1 cellular context compared by ENCODE assay signal in the genomic region with DNA sequence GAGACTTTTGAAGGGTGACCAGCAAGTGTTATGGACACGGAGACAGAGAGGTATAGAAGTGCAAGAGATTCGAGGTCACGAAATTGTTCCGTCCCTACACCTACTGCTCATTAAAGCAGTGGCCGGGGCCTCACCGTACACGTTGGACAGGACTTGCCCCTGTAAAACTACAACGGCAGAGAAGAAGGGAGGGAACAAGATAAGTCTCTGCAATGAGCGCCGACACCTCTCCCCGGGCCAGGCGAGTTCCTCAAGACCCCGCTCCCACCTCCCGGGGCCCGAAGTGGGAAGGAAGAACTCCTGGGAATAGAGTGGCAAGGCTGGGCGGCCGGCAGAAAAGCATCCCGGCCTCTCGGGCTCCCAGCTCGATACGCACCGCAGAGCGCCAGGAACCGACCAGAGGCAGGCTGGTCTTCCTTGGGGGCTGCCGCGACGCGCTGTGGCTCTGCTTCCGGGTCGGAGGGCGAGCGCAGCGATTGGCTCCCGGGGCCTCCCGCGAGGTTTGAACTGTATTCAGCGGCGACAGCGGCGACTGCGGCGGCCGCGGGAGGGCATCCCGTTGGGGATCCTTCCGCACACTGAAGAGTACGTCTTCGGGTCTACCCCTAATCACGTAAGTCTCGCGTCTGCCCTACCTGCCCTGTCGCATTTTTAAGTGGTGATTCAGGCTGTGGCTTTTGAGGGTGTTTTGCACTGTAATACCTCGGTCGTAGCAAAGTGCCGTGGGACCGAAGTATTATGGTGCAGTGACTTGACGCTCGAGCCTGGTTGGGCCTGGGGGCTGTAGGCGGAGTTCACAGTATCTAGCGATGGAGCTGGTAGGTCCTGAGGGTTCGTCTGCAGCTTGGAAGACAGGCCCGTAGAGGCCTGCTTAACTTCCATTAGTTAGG.
TF ChIP-seq lines count a peak whose summit lies in the region.

A gene with protein sequence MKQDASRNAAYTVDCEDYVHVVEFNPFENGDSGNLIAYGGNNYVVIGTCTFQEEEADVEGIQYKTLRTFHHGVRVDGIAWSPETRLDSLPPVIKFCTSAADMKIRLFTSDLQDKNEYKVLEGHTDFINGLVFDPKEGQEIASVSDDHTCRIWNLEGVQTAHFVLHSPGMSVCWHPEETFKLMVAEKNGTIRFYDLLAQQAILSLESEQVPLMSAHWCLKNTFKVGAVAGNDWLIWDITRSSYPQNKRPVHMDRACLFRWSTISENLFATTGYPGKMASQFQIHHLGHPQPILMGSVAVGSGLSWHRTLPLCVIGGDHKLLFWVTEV (minus strand): TSS at position 441 of the 890 bp plus-strand sequence. CDS start 1,596 bp downstream, outside the sequence.
A gene with protein sequence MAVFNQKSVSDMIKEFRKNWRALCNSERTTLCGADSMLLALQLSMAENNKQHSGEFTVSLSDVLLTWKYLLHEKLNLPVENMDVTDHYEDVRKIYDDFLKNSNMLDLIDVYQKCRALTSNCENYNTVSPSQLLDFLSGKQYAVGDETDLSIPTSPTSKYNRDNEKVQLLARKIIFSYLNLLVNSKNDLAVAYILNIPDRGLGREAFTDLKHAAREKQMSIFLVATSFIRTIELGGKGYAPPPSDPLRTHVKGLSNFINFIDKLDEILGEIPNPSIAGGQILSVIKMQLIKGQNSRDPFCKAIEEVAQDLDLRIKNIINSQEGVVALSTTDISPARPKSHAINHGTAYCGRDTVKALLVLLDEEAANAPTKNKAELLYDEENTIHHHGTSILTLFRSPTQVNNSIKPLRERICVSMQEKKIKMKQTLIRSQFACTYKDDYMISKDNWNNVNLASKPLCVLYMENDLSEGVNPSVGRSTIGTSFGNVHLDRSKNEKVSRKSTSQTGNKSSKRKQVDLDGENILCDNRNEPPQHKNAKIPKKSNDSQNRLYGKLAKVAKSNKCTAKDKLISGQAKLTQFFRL (plus strand): TSS at position 510 of the 890 bp plus-strand sequence. CDS start 3,706 bp downstream, outside the sequence.

TF ChIP-seq in HepG2, 621 proteins besides CTCF, POLR2A, EP300 and RAD21 (continued from another document and continues in another):
- no peak for TF ChIP-seq NFE2L1 (CRISPR knock-in tag; IDR thresholded peaks at IDR 0.05; ENCODE audit: borderline replicate concordance)
- no peak for TF ChIP-seq ZNF382 (CRISPR knock-in tag; IDR thresholded peaks at IDR 0.05; ENCODE audit: borderline replicate concordance)
- TF ChIP-seq, protein P1, sequence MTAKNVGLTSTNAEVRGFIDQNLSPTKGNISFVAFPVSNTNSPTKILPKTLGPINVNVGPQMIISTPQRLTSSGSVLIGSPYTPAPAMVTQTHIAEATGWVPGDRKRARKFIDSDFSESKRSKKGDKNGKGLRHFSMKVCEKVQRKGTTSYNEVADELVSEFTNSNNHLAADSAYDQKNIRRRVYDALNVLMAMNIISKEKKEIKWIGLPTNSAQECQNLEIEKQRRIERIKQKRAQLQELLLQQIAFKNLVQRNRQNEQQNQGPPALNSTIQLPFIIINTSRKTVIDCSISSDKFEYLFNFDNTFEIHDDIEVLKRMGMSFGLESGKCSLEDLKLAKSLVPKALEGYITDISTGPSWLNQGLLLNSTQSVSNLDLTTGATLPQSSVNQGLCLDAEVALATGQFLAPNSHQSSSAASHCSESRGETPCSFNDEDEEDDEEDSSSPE (CRISPR knock-in tag; IDR thresholded peaks at IDR 0.05): peak; percentile 99
- no peak for TF ChIP-seq ZSCAN22 (CRISPR knock-in tag; IDR thresholded peaks at IDR 0.05)
- TF ChIP-seq, protein P2, sequence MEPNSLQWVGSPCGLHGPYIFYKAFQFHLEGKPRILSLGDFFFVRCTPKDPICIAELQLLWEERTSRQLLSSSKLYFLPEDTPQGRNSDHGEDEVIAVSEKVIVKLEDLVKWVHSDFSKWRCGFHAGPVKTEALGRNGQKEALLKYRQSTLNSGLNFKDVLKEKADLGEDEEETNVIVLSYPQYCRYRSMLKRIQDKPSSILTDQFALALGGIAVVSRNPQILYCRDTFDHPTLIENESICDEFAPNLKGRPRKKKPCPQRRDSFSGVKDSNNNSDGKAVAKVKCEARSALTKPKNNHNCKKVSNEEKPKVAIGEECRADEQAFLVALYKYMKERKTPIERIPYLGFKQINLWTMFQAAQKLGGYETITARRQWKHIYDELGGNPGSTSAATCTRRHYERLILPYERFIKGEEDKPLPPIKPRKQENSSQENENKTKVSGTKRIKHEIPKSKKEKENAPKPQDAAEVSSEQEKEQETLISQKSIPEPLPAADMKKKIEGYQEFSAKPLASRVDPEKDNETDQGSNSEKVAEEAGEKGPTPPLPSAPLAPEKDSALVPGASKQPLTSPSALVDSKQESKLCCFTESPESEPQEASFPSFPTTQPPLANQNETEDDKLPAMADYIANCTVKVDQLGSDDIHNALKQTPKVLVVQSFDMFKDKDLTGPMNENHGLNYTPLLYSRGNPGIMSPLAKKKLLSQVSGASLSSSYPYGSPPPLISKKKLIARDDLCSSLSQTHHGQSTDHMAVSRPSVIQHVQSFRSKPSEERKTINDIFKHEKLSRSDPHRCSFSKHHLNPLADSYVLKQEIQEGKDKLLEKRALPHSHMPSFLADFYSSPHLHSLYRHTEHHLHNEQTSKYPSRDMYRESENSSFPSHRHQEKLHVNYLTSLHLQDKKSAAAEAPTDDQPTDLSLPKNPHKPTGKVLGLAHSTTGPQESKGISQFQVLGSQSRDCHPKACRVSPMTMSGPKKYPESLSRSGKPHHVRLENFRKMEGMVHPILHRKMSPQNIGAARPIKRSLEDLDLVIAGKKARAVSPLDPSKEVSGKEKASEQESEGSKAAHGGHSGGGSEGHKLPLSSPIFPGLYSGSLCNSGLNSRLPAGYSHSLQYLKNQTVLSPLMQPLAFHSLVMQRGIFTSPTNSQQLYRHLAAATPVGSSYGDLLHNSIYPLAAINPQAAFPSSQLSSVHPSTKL (CRISPR knock-in tag; IDR thresholded peaks at IDR 0.05): peak; percentile 60
- TF ChIP-seq HIVEP1 (CRISPR knock-in tag; IDR thresholded peaks at IDR 0.05): peak; percentile 71; the same call in 1 of the 2 replicates
- TF ChIP-seq, protein P3, sequence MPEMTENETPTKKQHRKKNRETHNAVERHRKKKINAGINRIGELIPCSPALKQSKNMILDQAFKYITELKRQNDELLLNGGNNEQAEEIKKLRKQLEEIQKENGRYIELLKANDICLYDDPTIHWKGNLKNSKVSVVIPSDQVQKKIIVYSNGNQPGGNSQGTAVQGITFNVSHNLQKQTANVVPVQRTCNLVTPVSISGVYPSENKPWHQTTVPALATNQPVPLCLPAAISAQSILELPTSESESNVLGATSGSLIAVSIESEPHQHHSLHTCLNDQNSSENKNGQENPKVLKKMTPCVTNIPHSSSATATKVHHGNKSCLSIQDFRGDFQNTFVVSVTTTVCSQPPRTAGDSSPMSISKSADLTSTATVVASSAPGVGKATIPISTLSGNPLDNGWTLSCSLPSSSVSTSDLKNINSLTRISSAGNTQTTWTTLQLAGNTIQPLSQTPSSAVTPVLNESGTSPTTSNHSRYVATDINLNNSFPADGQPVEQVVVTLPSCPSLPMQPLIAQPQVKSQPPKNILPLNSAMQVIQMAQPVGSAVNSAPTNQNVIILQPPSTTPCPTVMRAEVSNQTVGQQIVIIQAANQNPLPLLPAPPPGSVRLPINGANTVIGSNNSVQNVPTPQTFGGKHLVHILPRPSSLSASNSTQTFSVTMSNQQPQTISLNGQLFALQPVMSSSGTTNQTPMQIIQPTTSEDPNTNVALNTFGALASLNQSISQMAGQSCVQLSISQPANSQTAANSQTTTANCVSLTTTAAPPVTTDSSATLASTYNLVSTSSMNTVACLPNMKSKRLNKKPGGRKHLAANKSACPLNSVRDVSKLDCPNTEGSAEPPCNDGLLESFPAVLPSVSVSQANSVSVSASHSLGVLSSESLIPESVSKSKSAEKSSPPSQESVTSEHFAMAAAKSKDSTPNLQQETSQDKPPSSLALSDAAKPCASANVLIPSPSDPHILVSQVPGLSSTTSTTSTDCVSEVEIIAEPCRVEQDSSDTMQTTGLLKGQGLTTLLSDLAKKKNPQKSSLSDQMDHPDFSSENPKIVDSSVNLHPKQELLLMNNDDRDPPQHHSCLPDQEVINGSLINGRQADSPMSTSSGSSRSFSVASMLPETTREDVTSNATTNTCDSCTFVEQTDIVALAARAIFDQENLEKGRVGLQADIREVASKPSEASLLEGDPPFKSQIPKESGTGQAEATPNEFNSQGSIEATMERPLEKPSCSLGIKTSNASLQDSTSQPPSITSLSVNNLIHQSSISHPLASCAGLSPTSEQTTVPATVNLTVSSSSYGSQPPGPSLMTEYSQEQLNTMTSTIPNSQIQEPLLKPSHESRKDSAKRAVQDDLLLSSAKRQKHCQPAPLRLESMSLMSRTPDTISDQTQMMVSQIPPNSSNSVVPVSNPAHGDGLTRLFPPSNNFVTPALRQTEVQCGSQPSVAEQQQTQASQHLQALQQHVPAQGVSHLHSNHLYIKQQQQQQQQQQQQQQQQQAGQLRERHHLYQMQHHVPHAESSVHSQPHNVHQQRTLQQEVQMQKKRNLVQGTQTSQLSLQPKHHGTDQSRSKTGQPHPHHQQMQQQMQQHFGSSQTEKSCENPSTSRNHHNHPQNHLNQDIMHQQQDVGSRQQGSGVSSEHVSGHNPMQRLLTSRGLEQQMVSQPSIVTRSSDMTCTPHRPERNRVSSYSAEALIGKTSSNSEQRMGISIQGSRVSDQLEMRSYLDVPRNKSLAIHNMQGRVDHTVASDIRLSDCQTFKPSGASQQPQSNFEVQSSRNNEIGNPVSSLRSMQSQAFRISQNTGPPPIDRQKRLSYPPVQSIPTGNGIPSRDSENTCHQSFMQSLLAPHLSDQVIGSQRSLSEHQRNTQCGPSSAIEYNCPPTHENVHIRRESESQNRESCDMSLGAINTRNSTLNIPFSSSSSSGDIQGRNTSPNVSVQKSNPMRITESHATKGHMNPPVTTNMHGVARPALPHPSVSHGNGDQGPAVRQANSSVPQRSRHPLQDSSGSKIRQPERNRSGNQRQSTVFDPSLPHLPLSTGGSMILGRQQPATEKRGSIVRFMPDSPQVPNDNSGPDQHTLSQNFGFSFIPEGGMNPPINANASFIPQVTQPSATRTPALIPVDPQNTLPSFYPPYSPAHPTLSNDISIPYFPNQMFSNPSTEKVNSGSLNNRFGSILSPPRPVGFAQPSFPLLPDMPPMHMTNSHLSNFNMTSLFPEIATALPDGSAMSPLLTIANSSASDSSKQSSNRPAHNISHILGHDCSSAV (CRISPR knock-in tag; IDR thresholded peaks at IDR 0.05; ENCODE audit: borderline replicate concordance): no peak
- peak; percentile 93 for TF ChIP-seq CHD2 (IDR thresholded peaks at IDR 0.05; ENCODE audit: low read depth, low read length)
- TF ChIP-seq NCOR1 (IDR thresholded peaks at IDR 0.05; ENCODE audit: borderline replicate concordance, low read length): no peak
- TF ChIP-seq ELF3 (CRISPR knock-in tag; IDR thresholded peaks at IDR 0.05): peak; percentile 61
- no peak for TF ChIP-seq RFXANK (CRISPR knock-in tag; IDR thresholded peaks at IDR 0.05)
- TF ChIP-seq TGIF2 (CRISPR knock-in tag; IDR thresholded peaks at IDR 0.05): peak; percentile 93
- TF ChIP-seq, protein P4, sequence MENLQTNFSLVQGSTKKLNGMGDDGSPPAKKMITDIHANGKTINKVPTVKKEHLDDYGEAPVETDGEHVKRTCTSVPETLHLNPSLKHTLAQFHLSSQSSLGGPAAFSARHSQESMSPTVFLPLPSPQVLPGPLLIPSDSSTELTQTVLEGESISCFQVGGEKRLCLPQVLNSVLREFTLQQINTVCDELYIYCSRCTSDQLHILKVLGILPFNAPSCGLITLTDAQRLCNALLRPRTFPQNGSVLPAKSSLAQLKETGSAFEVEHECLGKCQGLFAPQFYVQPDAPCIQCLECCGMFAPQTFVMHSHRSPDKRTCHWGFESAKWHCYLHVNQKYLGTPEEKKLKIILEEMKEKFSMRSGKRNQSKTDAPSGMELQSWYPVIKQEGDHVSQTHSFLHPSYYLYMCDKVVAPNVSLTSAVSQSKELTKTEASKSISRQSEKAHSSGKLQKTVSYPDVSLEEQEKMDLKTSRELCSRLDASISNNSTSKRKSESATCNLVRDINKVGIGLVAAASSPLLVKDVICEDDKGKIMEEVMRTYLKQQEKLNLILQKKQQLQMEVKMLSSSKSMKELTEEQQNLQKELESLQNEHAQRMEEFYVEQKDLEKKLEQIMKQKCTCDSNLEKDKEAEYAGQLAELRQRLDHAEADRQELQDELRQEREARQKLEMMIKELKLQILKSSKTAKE (CRISPR knock-in tag; IDR thresholded peaks at IDR 0.05; ENCODE audit: borderline replicate concordance): no peak; the same call in 1 of the 2 replicates
- TF ChIP-seq THRA (CRISPR knock-in tag; IDR thresholded peaks at IDR 0.05; ENCODE audit: borderline replicate concordance): peak; percentile 30
- TF ChIP-seq GMEB2 (CRISPR knock-in tag; IDR thresholded peaks at IDR 0.05; ENCODE audit: low read depth): peak; percentile 68
- TF ChIP-seq ZBTB14 (CRISPR knock-in tag; IDR thresholded peaks at IDR 0.05): no peak
- peak; percentile 48; the same call in 1 of the 2 replicates for TF ChIP-seq ZNF782 (CRISPR knock-in tag; IDR thresholded peaks at IDR 0.05; ENCODE audit: borderline replicate concordance)
- peak; percentile 100 for TF ChIP-seq KMT2A (CRISPR knock-in tag; IDR thresholded peaks at IDR 0.05)
- TF ChIP-seq ZBTB20 (CRISPR knock-in tag; IDR thresholded peaks at IDR 0.05; ENCODE audit: borderline replicate concordance, low read depth): peak; percentile 41; the same call in 1 of the 2 replicates
- TF ChIP-seq ISL2 (CRISPR knock-in tag; IDR thresholded peaks at IDR 0.05): peak; percentile 77
- TF ChIP-seq FOXC1 (CRISPR knock-in tag; IDR thresholded peaks at IDR 0.05; ENCODE audit: borderline replicate concordance): no peak
- TF ChIP-seq SALL2 (CRISPR knock-in tag; IDR thresholded peaks at IDR 0.05): no peak; the same call in 1 of the 2 replicates
